19 cellular contexts compared by ENCODE assay signal in genomic region chr3:126527455-126528211, GRCh38. TPM values are rescaled to one million over a fixed set of nuclear protein-coding genes. Genes with fewer than 3 reads are reported as not detected.
DNase-seq lines count a peak whose midpoint lies in the region; ATAC-seq and TF ChIP-seq lines count a peak whose summit lies in the region.
"Had no signal": no experiment of that assay in that cellular context is flagged by ENCODE, and none has a peak within 500 bp of the region (broad histone marks: within the 10 kb centered on the region; RNA-seq: fewer than 3 reads in every experiment).

No MANE protein-coding gene starts in this region.

- no peak for ATAC-seq in Right ventricle myocardium superior (ENCODE audit: poor library complexity)
- ATAC-seq in upper lobe of right lung: no peak
- ATAC-seq in HG03280 (IDR thresholded peaks at IDR 0.05; ENCODE audit: unreplicated experiment): no peak

- H3K27ac ChIP-seq in right atrium auricular region: no peak overlapping the region
- no peak overlapping the region for H3K27ac ChIP-seq in upper lobe of right lung
- H3K27ac ChIP-seq: PC-9, tibial artery had no signal

- H3K4me1 ChIP-seq in right atrium auricular region (peaks cover 0 to 35% of the 10 kb centered on the region in 2 donors), upper lobe of right lung (no peaks in the 10 kb centered on the region)

- H3K27me3 ChIP-seq in right atrium auricular region (no peaks in the 10 kb centered on the region), upper lobe of right lung (peaks cover 19% of the 10 kb centered on the region)

- TF ChIP-seq CTCF in right atrium auricular region (IDR thresholded peaks at IDR 0.05): no peak
- TF ChIP-seq CTCF in upper lobe of right lung (IDR thresholded peaks at IDR 0.05): no peak

- DNase-seq in Right ventricle myocardium superior: peak; percentile 37
- DNase-seq in right atrium auricular region (ENCODE audit: low spot score): no peak
- DNase-seq in MV-4-11 (lab: John Stamatoyannopoulos, UW): peak; percentile 61
- peak; percentile 48 for DNase-seq in iPS-NIHi7 (ENCODE audit: extremely low spot score)
- peak; percentile 52 for DNase-seq in upper lobe of right lung
- no peak for DNase-seq in DMS 273 treated with DMSO at 0.1 percent for 48 hours (lab: John Stamatoyannopoulos, UW)
- no peak for DNase-seq in globus pallidus (ENCODE audit: low spot score)
- DNase-seq: activated CD4-positive, alpha-beta T cell treated with anti-CD3 and anti-CD28 coated beads, Interleukin-2, amount 10 ng/mL, durations not matched to agents 24 days and 14 days; activated naive CD4-positive, alpha-beta T cell; CD4-positive, alpha-beta memory T cell; cerebellar nuclear complex; DND-41; NCI-H1048; NCI-H2029 treated with DMSO at 0.1 percent for 48 hours; NCI-H69; PC-9; tibial artery had no signal

- H3K36me3 ChIP-seq in right atrium auricular region (no peaks in the 10 kb centered on the region), upper lobe of right lung (no peaks in the 10 kb centered on the region)
- H3K36me3 ChIP-seq: tibial artery had no signal

- H3K9me3 ChIP-seq in right atrium auricular region (no peaks in the 10 kb centered on the region), upper lobe of right lung (no peaks in the 10 kb centered on the region)
- H3K9me3 ChIP-seq: tibial artery had no signal

- H3K4me3 ChIP-seq in right atrium auricular region: no peak overlapping the region
- no peak overlapping the region for H3K4me3 ChIP-seq in upper lobe of right lung
- H3K4me3 ChIP-seq: PC-9, tibial artery had no signal

- intact Hi-C loops in Right ventricle myocardium superior (cut with DNase I) (loop anchor here (10.0 kb wide), 1 partner anchor 1017 kb away; no protein-coding TSS in a partner anchor), upper lobe of right lung (cut with DNase I) (no loop called here)

RNA-seq across cellular contexts. Expression of gene CHST13, which starts 3.7 kb away (rescaled TPM):
- total RNA-seq in Right ventricle myocardium superior (0.11 TPM), right atrium auricular region (under 1 TPM in 1 of 2 donors, not detected in 1; 0.90 TPM), upper lobe of right lung (0.64 TPM)
- total RNA-seq: activated CD4-positive, alpha-beta T cell treated with anti-CD3 and anti-CD28 coated beads, Interleukin-2, amount 10 ng/mL, durations not matched to agents 24 days and 14 days; pulmonary artery endothelial cell had no signal

RNA-seq across cellular contexts. Expression of gene UROC1, which starts 10.1 kb away (rescaled TPM):
- total RNA-seq in Right ventricle myocardium superior: not detected
- not detected for total RNA-seq in right atrium auricular region
- total RNA-seq in upper lobe of right lung: not detected
- total RNA-seq: activated CD4-positive, alpha-beta T cell treated with anti-CD3 and anti-CD28 coated beads, Interleukin-2, amount 10 ng/mL, durations not matched to agents 24 days and 14 days; CD4-positive, alpha-beta memory T cell; PC-9; pulmonary artery endothelial cell had no signal

RNA-seq across cellular contexts. Expression of gene C3orf22, which starts 31.1 kb away (rescaled TPM):
- total RNA-seq in Right ventricle myocardium superior: not detected
- not detected for total RNA-seq in right atrium auricular region
- total RNA-seq in upper lobe of right lung: not detected
- total RNA-seq: activated CD4-positive, alpha-beta T cell treated with anti-CD3 and anti-CD28 coated beads, Interleukin-2, amount 10 ng/mL, durations not matched to agents 24 days and 14 days; CD4-positive, alpha-beta memory T cell; PC-9; pulmonary artery endothelial cell had no signal

RNA-seq across cellular contexts. Expression of gene ZXDC, which starts 51.9 kb away (rescaled TPM):
- total RNA-seq in Right ventricle myocardium superior (16.1 TPM), right atrium auricular region (10 to 100 TPM; 18.9 to 25.5 TPM), upper lobe of right lung (40.3 TPM)

Comparison
In these comparisons a context has a peak if more than half of its experiments do, and no peak if none do; other contexts are left out.
1. DNase-seq: peak in Right ventricle myocardium superior (single experiment), MV-4-11 (single experiment), iPS-NIHi7 (single experiment) and upper lobe of right lung (single experiment); none in right atrium auricular region (single experiment), DMS 273 treated with DMSO at 0.1 percent for 48 hours (single experiment) and globus pallidus (single experiment).